8 cellular contexts compared by ENCODE assay signal in genomic region chr13:107211073-107211472, GRCh38.
DNase-seq lines count a peak whose midpoint lies in the region; ATAC-seq and TF ChIP-seq lines count a peak whose summit lies in the region.

No MANE protein-coding gene starts in this region.

- peak overlapping the region in 1 of 2 donors; percentile 33 for H3K4me3 ChIP-seq in foreskin fibroblast (ENCODE audit: low read depth in 1 of 2, low read length in 2 of 2)
- H3K4me3 ChIP-seq in osteoblast (ENCODE audit: insufficient read depth, low read length) = peak overlapping the region; percentile 26

- no peaks in the 10 kb centered on the region for H3K4me1 Mint-ChIP-seq in activated T-cell treated with anti-CD3 and anti-CD28 coated beads, Interleukin-2, amount 50 U/mL, for 4 hours (ENCODE audit: low read depth)

- peak overlapping the region; percentile 56 for H2AFZ ChIP-seq in osteoblast (ENCODE audit: low read length)

- DNase-seq in GM04503 (ENCODE audit: low read depth) (peak; percentile 40), HuH-7.5 (ENCODE audit: low spot score) (peak; percentile 18), NOMO-1 (lab: John Stamatoyannopoulos, UW; ENCODE audit: unreplicated experiment in 2 of 2) (peak; percentile 5 to 49), foreskin fibroblast (peak; percentile 26 to 66), osteoblast (ENCODE audit: insufficient read length, low spot score, missing footprints) (peak; percentile 85), mesenteric fat pad (ENCODE audit: low spot score) (no peak)
- peak; percentile 8 for DNase-seq in activated T-cell treated with anti-CD3 and anti-CD28 coated beads, Interleukin-2, amount 50 U/mL, for 4 hours

- no peaks in the 10 kb centered on the region for H3K36me3 ChIP-seq in osteoblast (ENCODE audit: insufficient read depth, low read length)

- H4K20me1 ChIP-seq in osteoblast (ENCODE audit: insufficient read depth, low read length) = no peaks in the 10 kb centered on the region

- no peaks in the 10 kb centered on the region for H3K79me2 ChIP-seq in osteoblast (ENCODE audit: insufficient read depth, low read length)

- no peak overlapping the region for H3K27ac ChIP-seq in osteoblast (ENCODE audit: low read depth, low read length)

- no peaks in the 10 kb centered on the region for H3K9me3 Mint-ChIP-seq in activated T-cell treated with anti-CD3 and anti-CD28 coated beads, Interleukin-2, amount 50 U/mL, for 4 hours

- H3K27me3 Mint-ChIP-seq in activated T-cell treated with anti-CD3 and anti-CD28 coated beads, Interleukin-2, amount 50 U/mL, for 4 hours (ENCODE audit: low read depth) = no peaks in the 10 kb centered on the region

- peaks cover 11% of the 10 kb centered on the region for H3K4me1 ChIP-seq in osteoblast (ENCODE audit: insufficient read depth, low read length)

- peak overlapping the region; percentile 62 for H3K4me2 ChIP-seq in osteoblast (ENCODE audit: insufficient read depth, low read length)

- no peaks in the 10 kb centered on the region for H3K27me3 ChIP-seq in osteoblast (ENCODE audit: insufficient read depth, low read length)

- no peaks in the 10 kb centered on the region for H3K9me3 ChIP-seq in osteoblast (ENCODE audit: low read depth, low read length)

- peak; percentile 94 for ATAC-seq in GM21737 (IDR thresholded peaks at IDR 0.05; ENCODE audit: unreplicated experiment)
- ATAC-seq in activated T-cell treated with anti-CD3 and anti-CD28 coated beads, Interleukin-2, amount 50 U/mL, for 4 hours = peak; percentile 53 to 63

- H3K4me3 Mint-ChIP-seq in activated T-cell treated with anti-CD3 and anti-CD28 coated beads, Interleukin-2, amount 50 U/mL, for 4 hours = no peak overlapping the region

- TF ChIP-seq CTCF in foreskin fibroblast (IDR thresholded peaks at IDR 0.05; ENCODE audit: low read depth, low read length) = peak; percentile 94
- peak; percentile 97 for TF ChIP-seq CTCF in osteoblast (IDR thresholded peaks at IDR 0.05; ENCODE audit: extremely low read depth, low read depth, low read length)

- no peaks in the 10 kb centered on the region for H3K36me3 Mint-ChIP-seq in activated T-cell treated with anti-CD3 and anti-CD28 coated beads, Interleukin-2, amount 50 U/mL, for 4 hours (ENCODE audit: insufficient read depth)
